Comparison of ENCODE assay signal across 8 cellular contexts in genomic region chr2:178193823-178194599, GRCh38. TPM values are rescaled to one million over a fixed set of nuclear protein-coding genes. Genes with fewer than 3 reads are reported as not detected.
DNase-seq lines count a peak whose midpoint lies in the region; ATAC-seq, FAIRE-seq and TF ChIP-seq lines count a peak whose summit lies in the region.

TSS of gene OSBPL6 (plus strand) at chr2:178194512. CDS start at chr2:178306185, 111,673 bp downstream.

- no peak within 1 kb of the TSS for H3K27ac ChIP-seq in H1 (ENCODE audit: low read depth, low read length)
- H3K27ac ChIP-seq in mesenchymal stem cell (ENCODE audit: low read length, poor library complexity, severe bottlenecking), result peak within 1 kb of the TSS; percentile 45

- H3K14ac ChIP-seq in H1 (ENCODE audit: insufficient read length) (no peak within 1 kb of the TSS), mesenchymal stem cell (ENCODE audit: low read length in 2 of 2) (peak within 1 kb of the TSS in 1 of 2 experiments; percentile 72)

- H3K9me3 ChIP-seq in H1 (ENCODE audit: insufficient read depth in 2 of 2, low read depth in 1 of 2, low read length in 1 of 2) (no peaks in the 10 kb centered on the region), mesenchymal stem cell (ENCODE audit: control insufficient read depth, low read length) (no peaks in the 10 kb centered on the region)

- H4K8ac ChIP-seq in H1 (ENCODE audit: extremely low read depth, insufficient read depth, low read length), result peak within 1 kb of the TSS; percentile 91; the same call in 1 of the 2 replicates
- peak within 1 kb of the TSS; percentile 88 for H4K8ac ChIP-seq in mesenchymal stem cell (ENCODE audit: low read length)

- no peak within 1 kb of the TSS for H3K27ac Mint-ChIP-seq in activated CD4-positive, alpha-beta memory T cell treated with anti-CD3 and anti-CD28 coated beads, Interleukin-2, amount 10 ng/mL, durations not matched to agents 7 days and 5 days

- no peak within 1 kb of the TSS for H4K5ac ChIP-seq in H1 (ENCODE audit: insufficient read length, low read depth, low read length)

- ATAC-seq in GM19043 (IDR thresholded peaks at IDR 0.05; ENCODE audit: low read depth, unreplicated experiment) (peak; percentile 88), HG03280 (IDR thresholded peaks at IDR 0.05; ENCODE audit: unreplicated experiment) (peak; percentile 95)

- H2BK20ac ChIP-seq in H1 (ENCODE audit: low read length), result no peak within 1 kb of the TSS

- peaks cover 9 to 40% (median 31%) of the 10 kb centered on the region in 4 experiments for H3K27me3 ChIP-seq in H1 (replicated peaks in 1 of 4; ENCODE audit: control insufficient read depth in 3 of 4, extremely low read depth in 1 of 4, insufficient read depth in 3 of 4, low read length in 3 of 4)
- H3K27me3 ChIP-seq in mesenchymal stem cell (ENCODE audit: control insufficient read depth in 1 of 2, insufficient read depth in 1 of 2, low read length in 2 of 2), result peaks cover 0 to 8% of the 10 kb centered on the region in 2 experiments

- H3K4ac ChIP-seq in H1 (replicated peaks; ENCODE audit: insufficient read length, low read depth, low read length), result no peak within 1 kb of the TSS
- peak within 1 kb of the TSS in 1 of 2 experiments; percentile 71 for H3K4ac ChIP-seq in mesenchymal stem cell (ENCODE audit: low read depth in 1 of 2, low read length in 2 of 2)

- H3K4me3 ChIP-seq in H1 (ENCODE audit: extremely low read depth in 1 of 4, insufficient read depth in 2 of 4, low read depth in 3 of 4, low read length in 4 of 4) (peak within 1 kb of the TSS; percentile 64 to 92 (median 72)), mesenchymal stem cell (ENCODE audit: insufficient read depth in 1 of 2, low read depth in 1 of 2, low read length in 2 of 2) (peak within 1 kb of the TSS; percentile 90 to 91)

- H3K4me1 Mint-ChIP-seq in activated CD4-positive, alpha-beta memory T cell treated with anti-CD3 and anti-CD28 coated beads, Interleukin-2, amount 10 ng/mL, durations not matched to agents 7 days and 5 days, result peaks cover 12% of the 10 kb centered on the region

- peaks cover 56% of the 10 kb centered on the region for H3K27me3 Mint-ChIP-seq in activated CD4-positive, alpha-beta memory T cell treated with anti-CD3 and anti-CD28 coated beads, Interleukin-2, amount 10 ng/mL, durations not matched to agents 7 days and 5 days

- H2BK15ac ChIP-seq in H1 (ENCODE audit: low read length), result peak within 1 kb of the TSS; percentile 16; the same call in 1 of the 2 replicates
- peak within 1 kb of the TSS; percentile 83 for H2BK15ac ChIP-seq in mesenchymal stem cell (ENCODE audit: low read depth, poor library complexity, severe bottlenecking)

- H2AFZ ChIP-seq in H1 (ENCODE audit: low read length) (peak within 1 kb of the TSS; percentile 60; the same call in 1 of the 2 replicates), mesenchymal stem cell (ENCODE audit: low read depth, low read length) (peak within 1 kb of the TSS; percentile 94)

- H3K36me3 Mint-ChIP-seq in activated CD4-positive, alpha-beta memory T cell treated with anti-CD3 and anti-CD28 coated beads, Interleukin-2, amount 10 ng/mL, durations not matched to agents 7 days and 5 days (ENCODE audit: low read depth), result no peaks in the 10 kb centered on the region

- H2BK12ac ChIP-seq in H1 (ENCODE audit: low read depth, low read length), result 0 out of 2 replicates have a peak within 1 kb of the TSS, but pooled peaks have one; percentile 17
- H2BK12ac ChIP-seq in mesenchymal stem cell (ENCODE audit: low read length in 2 of 2), result peak within 1 kb of the TSS in 1 of 2 experiments; percentile 39

- H3K36me3 ChIP-seq in H1 (ENCODE audit: control insufficient read depth in 2 of 4, insufficient read depth in 4 of 4, low read length in 3 of 4) (no peaks in the 10 kb centered on the region), mesenchymal stem cell (ENCODE audit: control insufficient read depth in 1 of 2, insufficient read depth in 2 of 2, low read depth in 1 of 2, low read length in 2 of 2) (no peaks in the 10 kb centered on the region)

- H3K4me3 Mint-ChIP-seq in activated CD4-positive, alpha-beta memory T cell treated with anti-CD3 and anti-CD28 coated beads, Interleukin-2, amount 10 ng/mL, durations not matched to agents 7 days and 5 days, result peak within 1 kb of the TSS; percentile 66

- H2AK5ac ChIP-seq in H1 (ENCODE audit: low read depth, low read length) (no peak within 1 kb of the TSS), mesenchymal stem cell (ENCODE audit: low read length, severe bottlenecking) (no peak within 1 kb of the TSS)

- H2BK120ac ChIP-seq in H1 (replicated peaks; ENCODE audit: low read depth, low read length), result no peak within 1 kb of the TSS
- peak within 1 kb of the TSS; percentile 61 for H2BK120ac ChIP-seq in mesenchymal stem cell (ENCODE audit: low read depth, low read length)

- peak in 1 of 2 experiments; percentile 35; a peak in 2 of 3 replicates for TF ChIP-seq POLR2A in H1 (IDR thresholded peaks at IDR 0.05; ENCODE audit: control extremely low read depth in 1 of 2, low read depth in 2 of 2, low read length in 2 of 2)

- no peaks in the 10 kb centered on the region for H3K79me2 ChIP-seq in H1 (ENCODE audit: control insufficient read depth in 1 of 2, insufficient read depth in 2 of 2, low read length in 2 of 2)

- H3K9me3 Mint-ChIP-seq in activated CD4-positive, alpha-beta memory T cell treated with anti-CD3 and anti-CD28 coated beads, Interleukin-2, amount 10 ng/mL, durations not matched to agents 7 days and 5 days, result no peaks in the 10 kb centered on the region

- peak in 1 of 3 experiments; percentile 16; a peak in 1 of 4 replicates for TF ChIP-seq CTCF in H1 (IDR thresholded peaks at IDR 0.05; ENCODE audit: control extremely low read depth in 1 of 3, insufficient read depth in 1 of 3, low read depth in 1 of 3, low read length in 3 of 3)

- DNase-seq in Ammon's horn (ENCODE audit: low spot score) (peak; percentile 92), NCI-H510A treated with DMSO at 0.1 percent for 48 hours (lab: John Stamatoyannopoulos, UW) (peak; percentile 95), H1 (ENCODE audit: low read depth in 1 of 2, low spot score in 2 of 2) (peak in 1 of 2 experiments; percentile 76), mesenchymal stem cell (peak; percentile 88)
- peak; percentile 73 for DNase-seq in activated CD4-positive, alpha-beta memory T cell treated with anti-CD3 and anti-CD28 coated beads, Interleukin-2, amount 10 ng/mL, durations not matched to agents 7 days and 5 days
- DNase-seq in stimulated activated CD4-positive, alpha-beta T cell treated with anti-CD3 and anti-CD28 coated beads, TNF-alpha, amount 100 ng/mL, for 48 hours (ENCODE audit: low read depth in 3 of 3), result peak; percentile 20 to 47 (median 27)

- no peak within 1 kb of the TSS for H3K56ac ChIP-seq in H1 (replicated peaks; ENCODE audit: insufficient read length, low read depth, low read length)

- peaks cover 0 to 9% of the 10 kb centered on the region in 2 experiments for H4K20me1 ChIP-seq in H1 (replicated peaks in 1 of 2; ENCODE audit: control insufficient read depth in 1 of 2, insufficient read depth in 2 of 2, low read length in 2 of 2)

- POLR2A ChIA-PET in activated CD4-positive, alpha-beta memory T cell treated with anti-CD3 and anti-CD28 coated beads, Interleukin-2, amount 10 ng/mL, durations not matched to agents 7 days and 5 days (lab: Charles Lee), result no interaction called here
- POLR2A ChIA-PET in H1 (lab: Charles Lee; ENCODE audit: partially characterized antibody), result interaction anchor here (0.7 to 1.9 kb wide), 4 partner anchors 18 to 257 kb away, joined by 3 to 9 read pairs (median 6); partner anchors contain the start of genes PJVK and PRKRA

- TF ChIP-seq EP300 in H1 (IDR thresholded peaks at IDR 0.05; ENCODE audit: borderline replicate concordance in 1 of 2, low read depth in 2 of 2, low read length in 2 of 2), result 0 out of 3 replicates have a peak, but pooled peaks of 1 of the 2 experiments have one; percentile 7

- peak within 1 kb of the TSS; percentile 16 to 74 (median 42); a peak in 4 of 7 replicates for H3K9ac ChIP-seq in H1 (replicated peaks in 1 of 4; ENCODE audit: extremely low read depth in 1 of 4, low read depth in 3 of 4, low read length in 3 of 4)
- H3K9ac ChIP-seq in mesenchymal stem cell (ENCODE audit: low read length), result peak within 1 kb of the TSS; percentile 74

- CTCF ChIA-PET in activated CD4-positive, alpha-beta memory T cell treated with anti-CD3 and anti-CD28 coated beads, Interleukin-2, amount 10 ng/mL, durations not matched to agents 7 days and 5 days (lab: Charles Lee), result interaction anchor here (1.2 to 1.5 kb wide), 2 partner anchors 78 to 82 kb away, joined by 4 to 5 read pairs; partner anchors contain the start of gene RBM45
- CTCF ChIA-PET in H1 (lab: Charles Lee; ENCODE audit: partially characterized antibody), result interaction anchor here (1.4 to 1.7 kb wide), 2 partner anchors 10 to 14 kb away, joined by 6 to 12 read pairs; no protein-coding TSS in a partner anchor

- H3K23me2 ChIP-seq in H1 (ENCODE audit: low read depth, low read length), result peaks cover 16% of the 10 kb centered on the region; the same call in 1 of the 2 replicates

- no peak for FAIRE-seq in H1 (lab: Jason Lieb, UNC)

- H3K18ac ChIP-seq in H1 (ENCODE audit: extremely low read depth, low read length), result peak within 1 kb of the TSS; percentile 76; the same call in 1 of the 2 replicates
- H3K18ac ChIP-seq in mesenchymal stem cell (ENCODE audit: low read depth in 1 of 2, low read length in 2 of 2), result peak within 1 kb of the TSS; percentile 82 to 83

- H2BK5ac ChIP-seq in H1 (ENCODE audit: low read depth, low read length) (peak within 1 kb of the TSS; percentile 52; the same call in 1 of the 2 replicates), mesenchymal stem cell (ENCODE audit: low read depth, low read length, poor library complexity, severe bottlenecking) (no peak within 1 kb of the TSS)

- H3K4me1 ChIP-seq in H1 (replicated peaks in 1 of 4; ENCODE audit: control insufficient read depth in 3 of 4, insufficient read depth in 4 of 4, low read length in 3 of 4), result no peaks in the 10 kb centered on the region; a peak in 1 of 7 replicates
- H3K4me1 ChIP-seq in mesenchymal stem cell (ENCODE audit: control insufficient read depth, insufficient read depth, low read depth, low read length), result peaks cover 1% of the 10 kb centered on the region

- TF ChIP-seq RAD21 in H1 (IDR thresholded peaks at IDR 0.05 in 1 of 2, conservative IDR thresholded peaks at IDR 0.05 in 1 of 2; ENCODE audit: low read depth in 2 of 2, low read length in 2 of 2), result no peak; a peak in 1 of 4 replicates

- H3K4me2 ChIP-seq in H1 (ENCODE audit: insufficient read depth in 1 of 2, low read depth in 2 of 2, low read length in 2 of 2) (peak within 1 kb of the TSS; percentile 86 to 92), mesenchymal stem cell (ENCODE audit: low read length, poor library complexity, severe bottlenecking) (peak within 1 kb of the TSS; percentile 82)

- H3K79me1 ChIP-seq in H1 (ENCODE audit: low read depth, low read length), result no peaks in the 10 kb centered on the region
- peaks cover 1% of the 10 kb centered on the region for H3K79me1 ChIP-seq in mesenchymal stem cell (replicated peaks; ENCODE audit: low read length, poor library complexity, severe bottlenecking)

- H3K23ac ChIP-seq in H1 (ENCODE audit: insufficient read length) (no peak within 1 kb of the TSS), mesenchymal stem cell (ENCODE audit: low read length in 2 of 2) (peak within 1 kb of the TSS in 1 of 2 experiments; percentile 91)

- no peak within 1 kb of the TSS for H4K91ac ChIP-seq in H1 (replicated peaks; ENCODE audit: insufficient read length, low read length)
- peak within 1 kb of the TSS; percentile 39 for H4K91ac ChIP-seq in mesenchymal stem cell (ENCODE audit: low read length)

- 2% methylated on average over 45 of the region's 90 CpGs; no CpG with 5 or more reads in 1 of the 2 experiments for WGBS in H1 (ENCODE audit: extremely low coverage in 1 of 2, insufficient coverage in 1 of 2, insufficient read length in 1 of 2, insufficient replicate concordance in 2 of 2, low coverage in 1 of 2, low lambda C conversion rate in 2 of 2, missing lambda C conversion rate in 1 of 2), 2 experiments
- under 1% methylated on average over 65 of the region's 90 CpGs for WGBS in mesenchymal stem cell

RNA-seq across cellular contexts. Expression of gene OSBPL6, which starts in this region (rescaled TPM):
- under 1 TPM; 0.78 to 0.88 TPM for total RNA-seq in activated CD4-positive, alpha-beta memory T cell treated with anti-CD3 and anti-CD28 coated beads, Interleukin-2, amount 10 ng/mL, durations not matched to agents 7 days and 5 days
- total RNA-seq in H1 (2021; fragmentation: NEBNext Ultra II Directional; extraction: Animal tissue kit (Norgen Biotek cat#: 25700)), result 5.6 and 7.2 TPM in 2 replicates
- polyA plus RNA-seq in H1 (2011; rRNA removed), result 1.5 and 1.7 TPM in 2 replicates
- polyA plus RNA-seq in H1 (2011; cell fraction: cytosol; rRNA removed), result 2.5 TPM
- polyA plus RNA-seq in H1 (2011; cell fraction: nucleus; rRNA removed), result 3.5 TPM
- 2.9 to 4.0 TPM (median 3.6 TPM) in 4 replicates for polyA plus RNA-seq in H1 (2012, experiment 1 of 2)
- 0.13 TPM for polyA plus RNA-seq in H1 (2012, experiment 2 of 2)
- polyA plus RNA-seq in H1 (2013, experiment 1 of 2), result 3.1 TPM
- 2.9 TPM for polyA plus RNA-seq in H1 (2013, experiment 2 of 2)
- polyA minus RNA-seq in H1 (2011; rRNA and poly(A)+ RNA removed), result 6.0 and 7.0 TPM in 2 replicates
- 7.1 TPM for polyA minus RNA-seq in H1 (2011; cell fraction: cytosol; rRNA and poly(A)+ RNA removed)
- polyA minus RNA-seq in H1 (2011; cell fraction: nucleus; rRNA and poly(A)+ RNA removed), result 12.2 TPM
- 5.0 TPM for polyA plus RNA-seq in mesenchymal stem cell (2013, experiment 1 of 2)
- 5.0 TPM for polyA plus RNA-seq in mesenchymal stem cell (2013, experiment 2 of 2)

Comparison
In these comparisons a context has a peak if more than half of its experiments do, and no peak if none do; other contexts are left out.
1. Peak in DNase-seq in activated CD4-positive, alpha-beta memory T cell treated with anti-CD3 and anti-CD28 coated beads, Interleukin-2, amount 10 ng/mL, durations not matched to agents 7 days and 5 days; RNA of the gene not detected or under 1 TPM.